In the genomic region with DNA sequence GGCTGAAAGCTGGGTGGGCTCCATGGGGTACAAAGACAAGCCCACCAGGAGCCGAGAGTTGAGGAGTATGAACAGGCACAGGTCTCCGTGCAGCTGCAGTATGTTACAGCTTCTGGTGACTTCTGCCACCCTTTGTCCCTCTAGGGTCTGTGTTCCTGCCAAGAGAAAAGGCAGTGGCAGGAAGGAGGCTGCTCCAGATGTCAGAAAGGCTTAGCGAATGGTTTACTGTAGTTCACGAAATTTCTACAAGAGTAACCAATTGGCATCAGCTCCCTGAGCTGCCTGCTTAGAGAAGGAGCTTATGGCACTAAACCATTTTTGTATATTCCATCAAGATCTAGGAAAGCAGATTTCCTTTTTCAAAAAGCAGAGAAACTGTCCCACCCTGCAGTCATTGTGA, we compare ENCODE assay signal across 15 cellular contexts. TPM values are rescaled to one million over a fixed set of nuclear protein-coding genes. Genes with fewer than 3 reads are reported as not detected.
"Had no signal": no experiment of that assay in that cellular context is flagged by ENCODE, and none has a peak within 500 bp of the region (broad histone marks: within the 10 kb centered on the region; RNA-seq: fewer than 3 reads in every experiment).

No MANE protein-coding gene starts in this region.

- H3K27me3 ChIP-seq: colonic mucosa, right lobe of liver had no signal

- H3K4me3 ChIP-seq: colonic mucosa, esophagus squamous epithelium, left ventricle myocardium inferior, prostate gland, right lobe of liver, spleen had no signal

- H3K36me3 ChIP-seq: colonic mucosa, esophagus squamous epithelium, left ventricle myocardium inferior, prostate gland, right lobe of liver, spleen had no signal

- ATAC-seq: activated T-helper 17 cell treated with anti-CD3 and anti-CD28 coated beads, Interleukin-2, amount 50 U/mL, for 72 hours; foreskin keratinocyte had no signal

- H3K4me1 ChIP-seq: foreskin keratinocyte, prostate gland had no signal

- H3K9me3 Mint-ChIP-seq: activated naive CD4-positive, alpha-beta T cell treated with anti-CD3 and anti-CD28 coated beads for 36 hours; activated T-helper 17 cell treated with anti-CD3 and anti-CD28 coated beads, Interleukin-2, amount 50 U/mL, for 72 hours had no signal

- H3K9me3 ChIP-seq: colonic mucosa, esophagus squamous epithelium, left ventricle myocardium inferior, prostate gland, right lobe of liver, spleen had no signal

- H3K4me3 Mint-ChIP-seq: activated naive CD4-positive, alpha-beta T cell treated with anti-CD3 and anti-CD28 coated beads for 36 hours had no signal

- DNase-seq: activated CD4-positive, alpha-beta T cell treated with anti-CD3 and anti-CD28 coated beads for 4 hours; activated naive CD4-positive, alpha-beta T cell treated with anti-CD3 and anti-CD28 coated beads for 36 hours; colonic mucosa; esophagus squamous epithelium; foreskin keratinocyte; left ventricle myocardium inferior; occipital lobe; spleen; stimulated activated CD4-positive, alpha-beta T cell treated with anti-CD3 and anti-CD28 coated beads, Interleukin-1b, Interleukin-23, amount 100 ng/mL, for 48 hours; substantia nigra; T-helper 1 cell had no signal

- H3K27ac ChIP-seq: colonic mucosa, esophagus squamous epithelium, foreskin keratinocyte, left ventricle myocardium inferior, prostate gland, right lobe of liver, spleen had no signal

- H3K27ac Mint-ChIP-seq: activated T-helper 17 cell treated with anti-CD3 and anti-CD28 coated beads, Interleukin-2, amount 50 U/mL, for 72 hours had no signal

RNA-seq across cellular contexts. Expression of gene TMEM72, which starts 48.2 kb away (rescaled TPM):
- total RNA-seq: activated naive CD4-positive, alpha-beta T cell treated with anti-CD3 and anti-CD28 coated beads for 36 hours; activated T-helper 17 cell treated with anti-CD3 and anti-CD28 coated beads, Interleukin-2, amount 50 U/mL, for 72 hours; cardiac septum; esophagus squamous epithelium; foreskin keratinocyte; left ventricle myocardium inferior; right lobe of liver; spleen had no signal
- polyA plus RNA-seq: foreskin keratinocyte had no signal
